ENCODE assay signal across 8 cellular contexts in the genomic region with DNA sequence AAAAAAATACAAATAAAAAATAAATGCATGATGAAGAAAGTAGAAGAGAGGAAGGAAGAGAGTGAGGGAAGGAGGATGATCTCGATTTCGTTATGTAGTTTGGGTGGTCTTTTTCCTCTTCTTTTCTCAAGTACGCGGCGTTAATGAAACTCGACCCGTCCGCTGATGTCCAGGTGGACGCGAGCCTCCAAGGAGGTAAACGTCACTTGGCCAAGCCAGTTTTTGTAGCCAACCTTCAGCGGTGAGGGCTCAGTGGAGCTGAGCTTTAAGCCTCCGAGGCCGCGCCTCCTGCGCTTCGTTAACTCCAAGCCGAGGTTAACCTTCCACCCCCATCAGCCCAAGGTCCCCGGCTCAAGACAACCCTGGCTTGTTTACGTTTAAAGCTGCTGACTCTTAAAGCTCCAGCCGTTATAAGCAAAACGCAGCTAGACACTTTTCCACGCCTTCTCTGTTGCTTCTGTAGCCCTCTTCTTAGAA. TPM values are rescaled to one million over a fixed set of nuclear protein-coding genes. Genes with fewer than 3 reads are reported as not detected.
DNase-seq lines count a peak whose midpoint lies in the region; ATAC-seq, FAIRE-seq and TF ChIP-seq lines count a peak whose summit lies in the region.

No MANE protein-coding gene starts in this region.

- TF ChIP-seq CTCF in astrocyte of the spinal cord (IDR thresholded peaks at IDR 0.05; ENCODE audit: low read depth, low read length) = no peak

- no peak for FAIRE-seq in small intestine (lab: Jason Lieb, UNC)

- ATAC-seq in HG03139 (IDR thresholded peaks at IDR 0.05; ENCODE audit: unreplicated experiment) = no peak

- no peaks in the 10 kb centered on the region for H3K9me3 ChIP-seq in iPS-18c (ENCODE audit: control insufficient read depth, insufficient read depth, low read length)
- H3K9me3 ChIP-seq in small intestine (ENCODE audit: control insufficient read depth, low read depth) = no peaks in the 10 kb centered on the region

- peak overlapping the region in 1 of 2 donors; percentile 72 for H3K27ac ChIP-seq in small intestine (ENCODE audit: low read depth in 1 of 2, low read length in 1 of 2)

- DNase-seq in COLO668 (lab: John Stamatoyannopoulos, UW; ENCODE audit: unreplicated experiment) (peak; percentile 34), HCEC 1CT (peak; percentile 55), RPMI7951 (ENCODE audit: low read depth) (peak; percentile 42), astrocyte of the spinal cord (ENCODE audit: low read depth, low spot score) (peak; percentile 27), small intestine (peak; percentile 76), LoVo (ENCODE audit: low spot score) (no peak)

- H3K4me1 ChIP-seq in small intestine (ENCODE audit: control insufficient read depth in 2 of 2, insufficient read depth in 1 of 2, low read depth in 1 of 2, low read length in 1 of 2) = peaks cover 3 to 10% of the 10 kb centered on the region in 2 donors

- 1 to 5% (median 3%) methylated on average over 20 to 23 of the region's 23 CpGs for WGBS in small intestine, 3 donors

- in situ Hi-C loops in astrocyte of the spinal cord (cut with HindIII; ENCODE audit: low sequenced_read_pairs) = no loop called here

- no peaks in the 10 kb centered on the region for H3K36me3 ChIP-seq in small intestine (ENCODE audit: control insufficient read depth in 2 of 2, insufficient read depth in 2 of 2, low read length in 2 of 2)

- no peaks in the 10 kb centered on the region for H3K27me3 ChIP-seq in small intestine (ENCODE audit: control insufficient read depth in 2 of 2, insufficient read depth in 2 of 2, low read length in 2 of 2)

- H3K4me3 ChIP-seq in astrocyte of the spinal cord (ENCODE audit: low read depth, low read length) (peak overlapping the region; percentile 56), iPS-18c (ENCODE audit: insufficient read depth, low read depth, low read length) (peak overlapping the region; percentile 59), small intestine (ENCODE audit: low read depth in 1 of 2, low read length in 2 of 2) (peak overlapping the region; percentile 73 to 93)

RNA-seq across cellular contexts. Expression of a gene that starts 0.7 kb away (rescaled TPM):
- total RNA-seq in RPMI7951 (2014; rRNA removed; shearing (Covaris generic)) = 9.6 and 10.1 TPM in 2 replicates
- polyA plus RNA-seq in small intestine = 1 to 10 TPM; 2.2 to 5.6 (median 3.1) TPM
